In the genomic region with DNA sequence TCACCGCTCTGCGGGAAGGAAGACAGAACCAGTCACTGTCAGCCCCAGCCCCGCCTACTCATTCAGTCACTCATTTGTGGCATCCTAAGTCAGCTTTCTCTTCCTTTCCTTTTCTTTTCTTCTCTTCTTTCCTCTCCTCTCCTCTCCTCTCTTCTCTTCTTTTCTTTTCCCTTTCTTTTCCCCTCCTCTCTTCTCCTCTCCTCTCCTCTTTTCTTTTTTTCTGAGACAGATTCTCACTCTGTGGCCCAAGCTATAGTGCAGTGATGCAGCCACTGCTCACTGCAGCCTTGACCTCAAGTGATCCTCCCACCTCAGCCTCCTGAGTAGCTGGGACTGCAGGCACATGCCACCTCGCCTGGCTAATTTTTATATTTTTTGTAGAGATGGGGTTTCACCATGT, we compare ENCODE assay signal across 24 cellular contexts.
"Had no signal": no experiment of that assay in that cellular context is flagged by ENCODE, and none has a peak within 500 bp of the region (broad histone marks: within the 10 kb centered on the region; RNA-seq: fewer than 3 reads in every experiment).

No MANE protein-coding gene starts in this region.

- H3K27me3 Mint-ChIP-seq: activated CD8-positive, alpha-beta T cell treated with anti-CD3 and anti-CD28 coated beads for 36 hours; activated naive CD8-positive, alpha-beta T cell treated with anti-CD3 and anti-CD28 coated beads for 36 hours; brain; naive thymus-derived CD8-positive, alpha-beta T cell had no signal

- ATAC-seq: esophagus mucosa; heart left ventricle; naive thymus-derived CD8-positive, alpha-beta T cell had no signal

- H3K36me3 Mint-ChIP-seq: brain; immature natural killer cell; naive thymus-derived CD8-positive, alpha-beta T cell had no signal

- H3K27ac Mint-ChIP-seq: activated CD8-positive, alpha-beta T cell treated with anti-CD3 and anti-CD28 coated beads for 36 hours; activated naive CD8-positive, alpha-beta T cell treated with anti-CD3 and anti-CD28 coated beads for 36 hours; activated T-helper 2 cell treated with anti-CD3 and anti-CD28 coated beads, Interferon-gamma antibody, Interleukin-2, Interleukin-4, amounts not matched to agents 10 μg/mL and 5 μg/mL and 100 μg/mL, durations not matched to agents 14 hours and 24 hours and 36 hours had no signal

- FAIRE-seq: kidney had no signal

- H3K9me3 Mint-ChIP-seq: activated T-cell treated with anti-CD3 and anti-CD28 coated beads, Interleukin-2, amount 50 U/mL, for 4 hours; activated T-helper 2 cell treated with anti-CD3 and anti-CD28 coated beads, Interferon-gamma antibody, Interleukin-2, Interleukin-4, amounts not matched to agents 10 μg/mL and 5 μg/mL and 100 μg/mL, durations not matched to agents 14 hours and 24 hours and 36 hours; naive thymus-derived CD8-positive, alpha-beta T cell had no signal

- H3K9me3 ChIP-seq: ascending aorta, heart left ventricle, right atrium auricular region, tibial nerve had no signal

- DNase-seq: activated CD4-positive, alpha-beta T cell treated with anti-CD3 and anti-CD28 coated beads, Interleukin-2, amount 50 U/mL, for 1 hour; activated CD8-positive, alpha-beta T cell treated with anti-CD3 and anti-CD28 coated beads for 36 hours; activated naive CD4-positive, alpha-beta T cell; activated naive CD8-positive, alpha-beta T cell treated with anti-CD3 and anti-CD28 coated beads for 36 hours; activated T-cell treated with anti-CD3 and anti-CD28 coated beads, Interleukin-2, amount 50 U/mL, for 4 hours; cerebellar nuclear complex; foreskin fibroblast; heart left ventricle; hypothalamus; immature natural killer cell; midbrain; naive thymus-derived CD8-positive, alpha-beta T cell; stimulated activated CD4-positive, alpha-beta T cell treated with anti-CD3 and anti-CD28 coated beads, Interleukin-15, amount 100 ng/mL, for 24 hours; stimulated activated CD4-positive, alpha-beta T cell treated with anti-CD3 and anti-CD28 coated beads, Interleukin-2, amount 100 ng/mL, for 24 hours; stimulated activated naive CD4-positive, alpha-beta T cell treated with Interleukin-2 at 50 U/mL for 16 hours had no signal

- H3K27ac ChIP-seq: ascending aorta, cardiac muscle cell, coronary artery, heart left ventricle, right atrium auricular region, tibial nerve had no signal

- H3K27me3 ChIP-seq: ascending aorta, cardiac muscle cell, heart left ventricle, right atrium auricular region, tibial nerve had no signal

- H3K4me3 Mint-ChIP-seq: activated CD8-positive, alpha-beta T cell treated with anti-CD3 and anti-CD28 coated beads for 36 hours; activated naive CD8-positive, alpha-beta T cell treated with anti-CD3 and anti-CD28 coated beads for 36 hours; activated T-cell treated with anti-CD3 and anti-CD28 coated beads, Interleukin-2, amount 50 U/mL, for 4 hours; brain; immature natural killer cell; naive thymus-derived CD8-positive, alpha-beta T cell had no signal

- H3K36me3 ChIP-seq: ascending aorta, cardiac muscle cell, heart left ventricle, right atrium auricular region, tibial nerve had no signal

- H3K4me3 ChIP-seq: ascending aorta, cardiac muscle cell, coronary artery, heart left ventricle, right atrium auricular region, tibial nerve had no signal
